Comparison of ENCODE assay signal across 1 cellular context in genomic region chr22:42179616-42180015, GRCh38.
A peak's percentile ranks its signal among the peaks of the same experiment; 100 is the strongest.
TF ChIP-seq lines count a peak whose summit lies in the region.

No MANE protein-coding gene starts in this region.

TF ChIP-seq in IMR-90, 13 proteins besides CTCF, POLR2A, EP300 and RAD21:
- TF ChIP-seq BHLHE40 (IDR thresholded peaks at IDR 0.05; ENCODE audit: low read depth, low read length) (peak; percentile 98), MAZ (IDR thresholded peaks at IDR 0.05; ENCODE audit: borderline replicate concordance, low read depth, low read length) (no peak), USF2 (IDR thresholded peaks at IDR 0.05; ENCODE audit: low read depth, low read length) (peak; percentile 81), CHD1 (IDR thresholded peaks at IDR 0.05; ENCODE audit: low read depth, low read length) (no peak), RCOR1 (IDR thresholded peaks at IDR 0.05; ENCODE audit: insufficient replicate concordance, low read length) (no peak), MXI1 (IDR thresholded peaks at IDR 0.05; ENCODE audit: borderline replicate concordance, low read depth, low read length) (0 out of 2 replicates have a peak, but pooled peaks have one; percentile 58), ELK1 (IDR thresholded peaks at IDR 0.05; ENCODE audit: borderline replicate concordance, low read depth, low read length) (no peak), MAFK (IDR thresholded peaks at IDR 0.05; ENCODE audit: low read depth, low read length) (no peak), FOS (IDR thresholded peaks at IDR 0.05; ENCODE audit: low read depth, low read length) (0 out of 2 replicates have a peak, but pooled peaks have one; percentile 5), NFE2L2 (IDR thresholded peaks at IDR 0.05; ENCODE audit: low read depth, low read length) (no peak), CEBPB (IDR thresholded peaks at IDR 0.05; ENCODE audit: low read depth, low read length) (no peak; the same call in 1 of the 2 replicates), SMC3 (IDR thresholded peaks at IDR 0.05; ENCODE audit: low read depth, low read length) (no peak), RFX5 (IDR thresholded peaks at IDR 0.05; ENCODE audit: low read depth, low read length) (no peak)
